1 cellular context compared by ENCODE assay signal in genomic region chr2:241771286-241772062, GRCh38.
TF ChIP-seq lines count a peak whose summit lies in the region.

No MANE protein-coding gene starts in this region.

TF ChIP-seq in HepG2, 621 proteins besides CTCF, POLR2A, EP300 and RAD21 (continued from another document and continues in another):
- TF ChIP-seq TERF1 (CRISPR knock-in tag; IDR thresholded peaks at IDR 0.05) (no peak), ZNF44 (CRISPR knock-in tag; IDR thresholded peaks at IDR 0.05) (peak; percentile 56; the same call in 1 of the 2 replicates), ZNF589 (CRISPR knock-in tag; conservative IDR thresholded peaks at IDR 0.05) (peak; percentile 72; the same call in 1 of the 2 replicates), MXI1 (IDR thresholded peaks at IDR 0.05; ENCODE audit: borderline replicate concordance, low read depth, low read length) (peak; percentile 75; the same call in 1 of the 3 replicates), ZNF710 (CRISPR knock-in tag; IDR thresholded peaks at IDR 0.05; ENCODE audit: borderline replicate concordance) (no peak), SSRP1 (CRISPR knock-in tag; IDR thresholded peaks at IDR 0.05) (peak; percentile 88), KLF13 (CRISPR knock-in tag; IDR thresholded peaks at IDR 0.05) (peak; percentile 75; the same call in 1 of the 2 replicates), NR3C1 (CRISPR knock-in tag; IDR thresholded peaks at IDR 0.05) (no peak), RXRA (CRISPR knock-in tag; IDR thresholded peaks at IDR 0.05) (peak; percentile 55), ETV6 (CRISPR knock-in tag; conservative IDR thresholded peaks at IDR 0.05) (peak; percentile 66; the same call in 1 of the 2 replicates), ZBTB26 (CRISPR knock-in tag; IDR thresholded peaks at IDR 0.05; ENCODE audit: borderline replicate concordance) (peak; percentile 64), ZNF776 (CRISPR knock-in tag; IDR thresholded peaks at IDR 0.05) (peak; percentile 52; the same call in 1 of the 2 replicates), RBM39 (IDR thresholded peaks at IDR 0.05; ENCODE audit: low read depth, low read length, poor library complexity, severe bottlenecking) (peak; percentile 54), PATZ1 (CRISPR knock-in tag; IDR thresholded peaks at IDR 0.05) (peak; percentile 100), TFAP4 (IDR thresholded peaks at IDR 0.05; ENCODE audit: borderline replicate concordance, low read depth) (0 out of 2 replicates have a peak, but pooled peaks have one; percentile 15), MXD4 (CRISPR knock-in tag; IDR thresholded peaks at IDR 0.05) (peak; percentile 87), ZBTB7B (CRISPR knock-in tag; IDR thresholded peaks at IDR 0.05) (peak; percentile 92), PREB (CRISPR knock-in tag; IDR thresholded peaks at IDR 0.05) (0 out of 2 replicates have a peak, but pooled peaks have one; percentile 59), SIN3A (IDR thresholded peaks at IDR 0.05; ENCODE audit: borderline replicate concordance, low read depth, low read length) (no peak)
- TF ChIP-seq, protein P1, sequence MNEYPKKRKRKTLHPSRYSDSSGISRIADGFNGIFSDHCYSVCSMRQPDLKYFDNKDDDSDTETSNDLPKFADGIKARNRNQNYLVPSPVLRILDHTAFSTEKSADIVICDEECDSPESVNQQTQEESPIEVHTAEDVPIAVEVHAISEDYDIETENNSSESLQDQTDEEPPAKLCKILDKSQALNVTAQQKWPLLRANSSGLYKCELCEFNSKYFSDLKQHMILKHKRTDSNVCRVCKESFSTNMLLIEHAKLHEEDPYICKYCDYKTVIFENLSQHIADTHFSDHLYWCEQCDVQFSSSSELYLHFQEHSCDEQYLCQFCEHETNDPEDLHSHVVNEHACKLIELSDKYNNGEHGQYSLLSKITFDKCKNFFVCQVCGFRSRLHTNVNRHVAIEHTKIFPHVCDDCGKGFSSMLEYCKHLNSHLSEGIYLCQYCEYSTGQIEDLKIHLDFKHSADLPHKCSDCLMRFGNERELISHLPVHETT (CRISPR knock-in tag; conservative IDR thresholded peaks at IDR 0.05), result 0 out of 2 replicates have a peak, but pooled peaks have one; percentile 33
- TF ChIP-seq, protein P2, sequence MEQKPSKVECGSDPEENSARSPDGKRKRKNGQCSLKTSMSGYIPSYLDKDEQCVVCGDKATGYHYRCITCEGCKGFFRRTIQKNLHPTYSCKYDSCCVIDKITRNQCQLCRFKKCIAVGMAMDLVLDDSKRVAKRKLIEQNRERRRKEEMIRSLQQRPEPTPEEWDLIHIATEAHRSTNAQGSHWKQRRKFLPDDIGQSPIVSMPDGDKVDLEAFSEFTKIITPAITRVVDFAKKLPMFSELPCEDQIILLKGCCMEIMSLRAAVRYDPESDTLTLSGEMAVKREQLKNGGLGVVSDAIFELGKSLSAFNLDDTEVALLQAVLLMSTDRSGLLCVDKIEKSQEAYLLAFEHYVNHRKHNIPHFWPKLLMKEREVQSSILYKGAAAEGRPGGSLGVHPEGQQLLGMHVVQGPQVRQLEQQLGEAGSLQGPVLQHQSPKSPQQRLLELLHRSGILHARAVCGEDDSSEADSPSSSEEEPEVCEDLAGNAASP (CRISPR knock-in tag; IDR thresholded peaks at IDR 0.05; ENCODE audit: borderline replicate concordance), result peak; percentile 70
- TF ChIP-seq, protein P3, sequence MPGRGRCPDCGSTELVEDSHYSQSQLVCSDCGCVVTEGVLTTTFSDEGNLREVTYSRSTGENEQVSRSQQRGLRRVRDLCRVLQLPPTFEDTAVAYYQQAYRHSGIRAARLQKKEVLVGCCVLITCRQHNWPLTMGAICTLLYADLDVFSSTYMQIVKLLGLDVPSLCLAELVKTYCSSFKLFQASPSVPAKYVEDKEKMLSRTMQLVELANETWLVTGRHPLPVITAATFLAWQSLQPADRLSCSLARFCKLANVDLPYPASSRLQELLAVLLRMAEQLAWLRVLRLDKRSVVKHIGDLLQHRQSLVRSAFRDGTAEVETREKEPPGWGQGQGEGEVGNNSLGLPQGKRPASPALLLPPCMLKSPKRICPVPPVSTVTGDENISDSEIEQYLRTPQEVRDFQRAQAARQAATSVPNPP (CRISPR knock-in tag; IDR thresholded peaks at IDR 0.05), result peak; percentile 93
- TF ChIP-seq, protein P4, sequence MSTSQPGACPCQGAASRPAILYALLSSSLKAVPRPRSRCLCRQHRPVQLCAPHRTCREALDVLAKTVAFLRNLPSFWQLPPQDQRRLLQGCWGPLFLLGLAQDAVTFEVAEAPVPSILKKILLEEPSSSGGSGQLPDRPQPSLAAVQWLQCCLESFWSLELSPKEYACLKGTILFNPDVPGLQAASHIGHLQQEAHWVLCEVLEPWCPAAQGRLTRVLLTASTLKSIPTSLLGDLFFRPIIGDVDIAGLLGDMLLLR (CRISPR knock-in tag; IDR thresholded peaks at IDR 0.05), result peak; percentile 90
- TF ChIP-seq, protein P5, sequence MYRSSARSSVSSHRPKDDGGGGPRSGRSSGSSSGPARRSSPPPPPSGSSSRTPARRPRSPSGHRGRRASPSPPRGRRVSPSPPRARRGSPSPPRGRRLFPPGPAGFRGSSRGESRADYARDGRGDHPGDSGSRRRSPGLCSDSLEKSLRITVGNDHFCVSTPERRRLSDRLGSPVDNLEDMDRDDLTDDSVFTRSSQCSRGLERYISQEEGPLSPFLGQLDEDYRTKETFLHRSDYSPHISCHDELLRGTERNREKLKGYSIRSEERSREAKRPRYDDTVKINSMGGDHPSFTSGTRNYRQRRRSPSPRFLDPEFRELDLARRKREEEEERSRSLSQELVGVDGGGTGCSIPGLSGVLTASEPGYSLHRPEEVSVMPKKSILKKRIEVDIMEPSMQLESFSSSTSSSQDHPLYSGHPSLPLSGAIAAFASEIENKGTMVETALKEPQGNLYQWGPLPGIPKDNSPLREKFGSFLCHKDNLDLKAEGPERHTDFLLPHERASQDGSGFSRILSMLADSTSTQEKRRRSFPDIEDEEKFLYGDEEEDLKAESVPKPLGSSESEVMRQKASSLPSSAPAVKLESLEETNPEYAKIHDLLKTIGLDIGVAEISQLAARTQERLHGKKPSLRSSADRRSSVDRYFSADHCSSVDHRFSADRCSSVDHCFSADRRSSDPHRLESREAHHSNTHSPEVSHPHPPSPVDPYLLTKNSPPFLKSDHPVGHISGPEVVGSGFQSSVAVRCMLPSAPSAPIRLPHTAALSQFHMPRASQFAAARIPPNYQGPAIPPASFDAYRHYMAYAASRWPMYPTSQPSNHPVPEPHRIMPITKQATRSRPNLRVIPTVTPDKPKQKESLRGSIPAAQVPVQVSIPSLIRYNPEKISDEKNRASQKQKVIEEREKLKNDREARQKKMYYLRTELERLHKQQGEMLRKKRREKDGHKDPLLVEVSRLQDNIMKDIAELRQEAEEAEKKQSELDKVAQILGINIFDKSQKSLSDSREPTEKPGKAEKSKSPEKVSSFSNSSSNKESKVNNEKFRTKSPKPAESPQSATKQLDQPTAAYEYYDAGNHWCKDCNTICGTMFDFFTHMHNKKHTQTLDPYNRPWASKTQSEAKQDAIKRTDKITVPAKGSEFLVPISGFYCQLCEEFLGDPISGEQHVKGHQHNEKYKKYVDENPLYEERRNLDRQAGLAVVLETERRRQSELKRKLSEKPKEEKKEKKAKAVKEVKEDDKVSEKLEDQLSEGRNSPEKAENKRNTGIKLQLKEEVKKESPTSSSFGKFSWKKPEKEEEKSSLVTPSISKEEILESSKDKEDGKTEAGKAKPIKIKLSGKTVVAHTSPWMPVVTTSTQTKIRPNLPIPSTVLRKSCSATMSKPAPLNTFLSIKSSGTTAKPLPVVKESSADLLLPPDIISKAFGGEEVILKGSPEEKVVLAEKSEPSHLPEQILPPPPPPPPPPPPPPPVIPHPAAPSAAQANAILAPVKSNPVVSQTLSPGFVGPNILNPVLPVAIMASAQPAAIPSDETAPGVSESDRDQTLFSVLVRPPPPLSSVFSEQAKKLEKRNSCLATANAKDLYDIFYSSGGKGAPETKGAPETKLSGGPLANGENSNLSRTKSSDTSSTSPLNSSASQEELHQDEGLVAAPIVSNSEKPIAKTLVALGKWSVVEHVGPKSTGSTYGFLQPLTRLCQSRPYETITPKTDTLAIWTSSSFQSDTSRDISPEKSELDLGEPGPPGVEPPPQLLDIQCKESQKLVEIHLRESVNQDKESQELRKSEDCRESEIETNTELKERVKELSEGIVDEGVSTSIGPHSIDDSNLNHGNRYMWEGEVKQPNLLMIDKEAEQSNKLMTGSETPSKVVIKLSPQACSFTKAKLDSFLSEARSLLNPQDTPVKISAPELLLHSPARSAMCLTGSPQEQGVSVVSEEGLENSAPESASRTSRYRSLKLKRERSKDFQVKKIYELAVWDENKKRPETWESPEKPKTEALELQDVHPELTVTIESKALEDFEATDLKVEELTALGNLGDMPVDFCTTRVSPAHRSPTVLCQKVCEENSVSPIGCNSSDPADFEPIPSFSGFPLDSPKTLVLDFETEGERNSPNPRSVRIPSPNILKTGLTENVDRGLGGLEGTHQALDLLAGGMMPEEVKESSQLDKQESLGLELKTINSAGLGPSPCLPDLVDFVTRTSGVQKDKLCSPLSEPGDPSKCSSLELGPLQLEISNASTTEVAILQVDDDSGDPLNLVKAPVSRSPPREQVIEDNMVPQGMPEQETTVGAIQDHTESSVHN (CRISPR knock-in tag; IDR thresholded peaks at IDR 0.05), result 0 out of 2 replicates have a peak, but pooled peaks have one; percentile 20
- TF ChIP-seq, protein P6, sequence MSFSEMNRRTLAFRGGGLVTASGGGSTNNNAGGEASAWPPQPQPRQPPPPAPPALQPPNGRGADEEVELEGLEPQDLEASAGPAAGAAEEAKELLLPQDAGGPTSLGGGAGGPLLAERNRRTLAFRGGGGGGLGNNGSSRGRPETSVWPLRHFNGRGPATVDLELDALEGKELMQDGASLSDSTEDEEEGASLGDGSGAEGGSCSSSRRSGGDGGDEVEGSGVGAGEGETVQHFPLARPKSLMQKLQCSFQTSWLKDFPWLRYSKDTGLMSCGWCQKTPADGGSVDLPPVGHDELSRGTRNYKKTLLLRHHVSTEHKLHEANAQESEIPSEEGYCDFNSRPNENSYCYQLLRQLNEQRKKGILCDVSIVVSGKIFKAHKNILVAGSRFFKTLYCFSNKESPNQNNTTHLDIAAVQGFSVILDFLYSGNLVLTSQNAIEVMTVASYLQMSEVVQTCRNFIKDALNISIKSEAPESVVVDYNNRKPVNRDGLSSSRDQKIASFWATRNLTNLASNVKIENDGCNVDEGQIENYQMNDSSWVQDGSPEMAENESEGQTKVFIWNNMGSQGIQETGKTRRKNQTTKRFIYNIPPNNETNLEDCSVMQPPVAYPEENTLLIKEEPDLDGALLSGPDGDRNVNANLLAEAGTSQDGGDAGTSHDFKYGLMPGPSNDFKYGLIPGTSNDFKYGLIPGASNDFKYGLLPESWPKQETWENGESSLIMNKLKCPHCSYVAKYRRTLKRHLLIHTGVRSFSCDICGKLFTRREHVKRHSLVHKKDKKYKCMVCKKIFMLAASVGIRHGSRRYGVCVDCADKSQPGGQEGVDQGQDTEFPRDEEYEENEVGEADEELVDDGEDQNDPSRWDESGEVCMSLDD (CRISPR knock-in tag; IDR thresholded peaks at IDR 0.05; ENCODE audit: borderline replicate concordance), result peak; percentile 49; the same call in 1 of the 2 replicates
